In genomic region chr14:77303417-77304156, GRCh38 we compare ENCODE assay signal across 1 cellular context.
A peak's percentile ranks its signal among the peaks of the same experiment; 100 is the strongest.
TF ChIP-seq lines count a peak whose summit lies in the region.

No MANE protein-coding gene starts in this region.

TF ChIP-seq in GM12878, 131 proteins besides CTCF, POLR2A, EP300 and RAD21:
- TF ChIP-seq HSF1 (IDR thresholded peaks at IDR 0.05; ENCODE audit: low read depth, low read length), result no peak
- no peak for TF ChIP-seq NRF1 (conservative IDR thresholded peaks at IDR 0.05; ENCODE audit: low read depth, low read length)
- TF ChIP-seq KDM1A (IDR thresholded peaks at IDR 0.05; ENCODE audit: borderline replicate concordance), result no peak
- no peak for TF ChIP-seq E2F8 (IDR thresholded peaks at IDR 0.05; ENCODE audit: low read depth, partially characterized antibody)
- TF ChIP-seq ATF7 (IDR thresholded peaks at IDR 0.05; ENCODE audit: low read depth), result 0 out of 2 replicates have a peak, but pooled peaks have one; percentile 18
- no peak for TF ChIP-seq BHLHE40 (IDR thresholded peaks at IDR 0.05; ENCODE audit: borderline replicate concordance in 1 of 2, low read depth in 2 of 2, low read length in 1 of 2)
- no peak for TF ChIP-seq TARDBP (IDR thresholded peaks at IDR 0.05; ENCODE audit: borderline replicate concordance)
- TF ChIP-seq NFIC (IDR thresholded peaks at IDR 0.05; ENCODE audit: low read depth, low read length), result peak; percentile 3; the same call in 1 of the 2 replicates
- TF ChIP-seq GABPA (IDR thresholded peaks at IDR 0.05; ENCODE audit: low read depth), result no peak
- TF ChIP-seq CHD1 (IDR thresholded peaks at IDR 0.05; ENCODE audit: low read depth, low read length), result no peak
- no peak for TF ChIP-seq ZNF24 (IDR thresholded peaks at IDR 0.05)
- TF ChIP-seq RELA (IDR thresholded peaks at IDR 0.05; ENCODE audit: borderline replicate concordance, partially characterized antibody), result no peak
- no peak for TF ChIP-seq STAT1 (conservative IDR thresholded peaks at IDR 0.05)
- TF ChIP-seq ATF2 (IDR thresholded peaks at IDR 0.05; ENCODE audit: low read length), result peak; percentile 36; the same call in 1 of the 2 replicates
- peak; percentile 55 for TF ChIP-seq JUNB (IDR thresholded peaks at IDR 0.05)
- TF ChIP-seq SIX5 (IDR thresholded peaks at IDR 0.05; ENCODE audit: low read depth, low read length, severe bottlenecking), result no peak
- no peak for TF ChIP-seq HCFC1 (IDR thresholded peaks at IDR 0.05; ENCODE audit: low read length)
- peak; percentile 34; the same call in 1 of the 2 replicates for TF ChIP-seq CBFB (IDR thresholded peaks at IDR 0.05; ENCODE audit: low read depth)
- TF ChIP-seq MTA2 (IDR thresholded peaks at IDR 0.05; ENCODE audit: low read depth), result no peak
- TF ChIP-seq SRF (IDR thresholded peaks at IDR 0.05; ENCODE audit: low read depth in 2 of 2, low read length in 2 of 2), result no peak
- no peak for TF ChIP-seq ZBTB40 (IDR thresholded peaks at IDR 0.05; ENCODE audit: borderline replicate concordance)
- TF ChIP-seq EZH2 (IDR thresholded peaks at IDR 0.05; ENCODE audit: borderline replicate concordance, control insufficient read depth, low read depth, low read length), result no peak
- no peak for TF ChIP-seq POLR2AphosphoS2 (IDR thresholded peaks at IDR 0.05; ENCODE audit: low read depth, low read length)
- TF ChIP-seq MEF2A (IDR thresholded peaks at IDR 0.05; ENCODE audit: insufficient read depth, low read depth, low read length), result no peak
- no peak for TF ChIP-seq BACH1 (IDR thresholded peaks at IDR 0.05; ENCODE audit: borderline replicate concordance)
- no peak for TF ChIP-seq E2F4 (IDR thresholded peaks at IDR 0.05; ENCODE audit: low read depth, low read length)
- TF ChIP-seq ESRRA (IDR thresholded peaks at IDR 0.05; ENCODE audit: low read length), result no peak
- no peak for TF ChIP-seq DPF2 (IDR thresholded peaks at IDR 0.05)
- TF ChIP-seq REST (IDR thresholded peaks at IDR 0.05; ENCODE audit: low read depth, low read length), result no peak
- TF ChIP-seq RBBP5 (conservative IDR thresholded peaks at IDR 0.05), result no peak
- no peak for TF ChIP-seq MYB (IDR thresholded peaks at IDR 0.05; ENCODE audit: borderline replicate concordance, low read depth, low read length)
- no peak for TF ChIP-seq KAT2A (conservative IDR thresholded peaks at IDR 0.05; ENCODE audit: control insufficient read depth, low read depth, low read length)
- TF ChIP-seq PML (IDR thresholded peaks at IDR 0.05; ENCODE audit: low read length), result no peak
